ENCODE assay signal across 1 cellular context in the genomic region with DNA sequence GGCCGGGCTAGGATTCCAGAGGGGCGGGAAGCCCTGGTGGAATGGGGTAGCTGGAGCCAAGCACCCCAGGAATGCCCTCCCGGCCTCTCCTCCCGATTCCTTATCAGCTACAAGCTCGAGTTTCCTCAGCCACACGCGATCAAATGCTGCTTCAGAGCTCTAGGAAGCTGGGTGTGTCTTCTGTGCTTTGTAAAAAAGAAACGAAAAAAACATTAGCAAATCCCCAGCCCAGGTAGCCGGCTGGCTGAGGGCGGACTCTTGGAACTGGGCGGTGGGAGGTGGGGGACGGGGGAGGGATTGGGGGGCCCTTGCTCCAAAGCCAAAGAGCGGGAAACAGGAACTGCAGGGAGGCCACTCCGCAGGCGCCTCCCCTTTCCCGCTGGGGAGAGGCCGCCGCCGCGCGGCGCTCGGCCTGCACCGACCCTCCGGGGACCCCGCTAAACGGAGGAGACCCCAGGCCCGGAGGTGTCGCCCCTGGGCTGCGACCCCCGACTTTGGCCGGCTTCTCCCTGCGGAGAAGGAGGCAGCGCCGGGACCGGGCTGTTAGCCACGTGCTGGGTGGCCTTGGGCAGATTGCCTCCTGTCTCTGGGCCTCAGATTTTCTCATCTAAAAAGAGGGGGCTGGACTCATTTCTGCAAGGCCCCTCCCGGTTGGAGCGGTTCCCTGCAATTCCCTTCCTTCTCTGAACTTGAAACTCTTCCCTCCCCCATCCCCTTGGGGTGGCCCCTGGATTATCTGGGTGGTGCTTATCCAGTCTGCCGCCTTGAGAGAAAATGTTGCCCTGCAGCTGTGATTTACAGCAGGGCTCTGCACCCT.
TF ChIP-seq lines count a peak whose summit lies in the region.

No MANE protein-coding gene starts in this region.

TF ChIP-seq in K562, 482 proteins besides CTCF, POLR2A, EP300 and RAD21 (continued from another document and continues in another):
- TF ChIP-seq, protein P1, sequence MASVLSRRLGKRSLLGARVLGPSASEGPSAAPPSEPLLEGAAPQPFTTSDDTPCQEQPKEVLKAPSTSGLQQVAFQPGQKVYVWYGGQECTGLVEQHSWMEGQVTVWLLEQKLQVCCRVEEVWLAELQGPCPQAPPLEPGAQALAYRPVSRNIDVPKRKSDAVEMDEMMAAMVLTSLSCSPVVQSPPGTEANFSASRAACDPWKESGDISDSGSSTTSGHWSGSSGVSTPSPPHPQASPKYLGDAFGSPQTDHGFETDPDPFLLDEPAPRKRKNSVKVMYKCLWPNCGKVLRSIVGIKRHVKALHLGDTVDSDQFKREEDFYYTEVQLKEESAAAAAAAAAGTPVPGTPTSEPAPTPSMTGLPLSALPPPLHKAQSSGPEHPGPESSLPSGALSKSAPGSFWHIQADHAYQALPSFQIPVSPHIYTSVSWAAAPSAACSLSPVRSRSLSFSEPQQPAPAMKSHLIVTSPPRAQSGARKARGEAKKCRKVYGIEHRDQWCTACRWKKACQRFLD (CRISPR knock-in tag; IDR thresholded peaks at IDR 0.05), result no peak
- TF ChIP-seq, protein P2, sequence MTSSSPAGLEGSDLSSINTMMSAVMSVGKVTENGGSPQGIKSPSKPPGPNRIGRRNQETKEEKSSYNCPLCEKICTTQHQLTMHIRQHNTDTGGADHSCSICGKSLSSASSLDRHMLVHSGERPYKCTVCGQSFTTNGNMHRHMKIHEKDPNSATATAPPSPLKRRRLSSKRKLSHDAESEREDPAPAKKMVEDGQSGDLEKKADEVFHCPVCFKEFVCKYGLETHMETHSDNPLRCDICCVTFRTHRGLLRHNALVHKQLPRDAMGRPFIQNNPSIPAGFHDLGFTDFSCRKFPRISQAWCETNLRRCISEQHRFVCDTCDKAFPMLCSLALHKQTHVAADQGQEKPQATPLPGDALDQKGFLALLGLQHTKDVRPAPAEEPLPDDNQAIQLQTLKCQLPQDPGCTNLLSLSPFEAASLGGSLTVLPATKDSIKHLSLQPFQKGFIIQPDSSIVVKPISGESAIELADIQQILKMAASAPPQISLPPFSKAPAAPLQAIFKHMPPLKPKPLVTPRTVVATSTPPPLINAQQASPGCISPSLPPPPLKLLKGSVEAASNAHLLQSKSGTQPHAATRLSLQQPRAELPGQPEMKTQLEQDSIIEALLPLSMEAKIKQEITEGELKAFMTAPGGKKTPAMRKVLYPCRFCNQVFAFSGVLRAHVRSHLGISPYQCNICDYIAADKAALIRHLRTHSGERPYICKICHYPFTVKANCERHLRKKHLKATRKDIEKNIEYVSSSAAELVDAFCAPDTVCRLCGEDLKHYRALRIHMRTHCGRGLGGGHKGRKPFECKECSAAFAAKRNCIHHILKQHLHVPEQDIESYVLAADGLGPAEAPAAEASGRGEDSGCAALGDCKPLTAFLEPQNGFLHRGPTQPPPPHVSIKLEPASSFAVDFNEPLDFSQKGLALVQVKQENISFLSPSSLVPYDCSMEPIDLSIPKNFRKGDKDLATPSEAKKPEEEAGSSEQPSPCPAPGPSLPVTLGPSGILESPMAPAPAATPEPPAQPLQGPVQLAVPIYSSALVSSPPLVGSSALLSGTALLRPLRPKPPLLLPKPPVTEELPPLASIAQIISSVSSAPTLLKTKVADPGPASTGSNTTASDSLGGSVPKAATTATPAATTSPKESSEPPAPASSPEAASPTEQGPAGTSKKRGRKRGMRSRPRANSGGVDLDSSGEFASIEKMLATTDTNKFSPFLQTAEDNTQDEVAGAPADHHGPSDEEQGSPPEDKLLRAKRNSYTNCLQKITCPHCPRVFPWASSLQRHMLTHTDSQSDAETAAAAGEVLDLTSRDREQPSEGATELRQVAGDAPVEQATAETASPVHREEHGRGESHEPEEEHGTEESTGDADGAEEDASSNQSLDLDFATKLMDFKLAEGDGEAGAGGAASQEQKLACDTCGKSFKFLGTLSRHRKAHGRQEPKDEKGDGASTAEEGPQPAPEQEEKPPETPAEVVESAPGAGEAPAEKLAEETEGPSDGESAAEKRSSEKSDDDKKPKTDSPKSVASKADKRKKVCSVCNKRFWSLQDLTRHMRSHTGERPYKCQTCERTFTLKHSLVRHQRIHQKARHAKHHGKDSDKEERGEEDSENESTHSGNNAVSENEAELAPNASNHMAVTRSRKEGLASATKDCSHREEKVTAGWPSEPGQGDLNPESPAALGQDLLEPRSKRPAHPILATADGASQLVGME (CRISPR knock-in tag; IDR thresholded peaks at IDR 0.05), result no peak
- TF ChIP-seq, protein P3, sequence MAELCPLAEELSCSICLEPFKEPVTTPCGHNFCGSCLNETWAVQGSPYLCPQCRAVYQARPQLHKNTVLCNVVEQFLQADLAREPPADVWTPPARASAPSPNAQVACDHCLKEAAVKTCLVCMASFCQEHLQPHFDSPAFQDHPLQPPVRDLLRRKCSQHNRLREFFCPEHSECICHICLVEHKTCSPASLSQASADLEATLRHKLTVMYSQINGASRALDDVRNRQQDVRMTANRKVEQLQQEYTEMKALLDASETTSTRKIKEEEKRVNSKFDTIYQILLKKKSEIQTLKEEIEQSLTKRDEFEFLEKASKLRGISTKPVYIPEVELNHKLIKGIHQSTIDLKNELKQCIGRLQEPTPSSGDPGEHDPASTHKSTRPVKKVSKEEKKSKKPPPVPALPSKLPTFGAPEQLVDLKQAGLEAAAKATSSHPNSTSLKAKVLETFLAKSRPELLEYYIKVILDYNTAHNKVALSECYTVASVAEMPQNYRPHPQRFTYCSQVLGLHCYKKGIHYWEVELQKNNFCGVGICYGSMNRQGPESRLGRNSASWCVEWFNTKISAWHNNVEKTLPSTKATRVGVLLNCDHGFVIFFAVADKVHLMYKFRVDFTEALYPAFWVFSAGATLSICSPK (IDR thresholded peaks at IDR 0.05; ENCODE audit: borderline replicate concordance), result no peak
- TF ChIP-seq ZNF224 (CRISPR knock-in tag; IDR thresholded peaks at IDR 0.05) (no peak), ZNF584 (CRISPR knock-in tag; IDR thresholded peaks at IDR 0.05; ENCODE audit: low read depth) (no peak), THRAP3 (IDR thresholded peaks at IDR 0.05; ENCODE audit: borderline replicate concordance) (no peak), MTF1 (CRISPR knock-in tag; IDR thresholded peaks at IDR 0.05; ENCODE audit: borderline replicate concordance) (no peak), RFX5 (IDR thresholded peaks at IDR 0.05; ENCODE audit: low read depth, low read length) (no peak), KHSRP (IDR thresholded peaks at IDR 0.05) (no peak), RBM25 (IDR thresholded peaks at IDR 0.05; ENCODE audit: low read depth, low read length, severe bottlenecking) (peak; percentile 91), MAFK (IDR thresholded peaks at IDR 0.05; ENCODE audit: low read length) (no peak), KLF13 (tag; IDR thresholded peaks at IDR 0.05; ENCODE audit: borderline replicate concordance, low read depth) (no peak), ZNF316 (IDR thresholded peaks at IDR 0.05) (no peak), RUNX1 (IDR thresholded peaks at IDR 0.05; ENCODE audit: low read depth) (no peak), CBX5 (IDR thresholded peaks at IDR 0.05; ENCODE audit: borderline replicate concordance, low read depth) (no peak), ZC3H8 (IDR thresholded peaks at IDR 0.05) (no peak), ATF7 (IDR thresholded peaks at IDR 0.05) (no peak), ZFP30 (CRISPR knock-in tag; IDR thresholded peaks at IDR 0.05; ENCODE audit: borderline replicate concordance) (no peak), NR2C1 (IDR thresholded peaks at IDR 0.05) (no peak), NR2C1 (tag; IDR thresholded peaks at IDR 0.05) (no peak), ZBTB17 (CRISPR knock-in tag; IDR thresholded peaks at IDR 0.05) (no peak), ZNF696 (CRISPR knock-in tag; conservative IDR thresholded peaks at IDR 0.05) (no peak), NELFE (IDR thresholded peaks at IDR 0.05; ENCODE audit: insufficient read depth, insufficient read length) (no peak), KAT8 (IDR thresholded peaks at IDR 0.05; ENCODE audit: low read depth) (no peak), KLF10 (CRISPR knock-in tag; IDR thresholded peaks at IDR 0.05) (no peak), NEUROD1 (IDR thresholded peaks at IDR 0.05; ENCODE audit: borderline replicate concordance, low read depth, low read length, partially characterized antibody) (no peak), GTF2A2 (tag; IDR thresholded peaks at IDR 0.05) (no peak), ZZZ3 (IDR thresholded peaks at IDR 0.05) (no peak), BCL6 (CRISPR knock-in tag; IDR thresholded peaks at IDR 0.05) (no peak), TARDBP (IDR thresholded peaks at IDR 0.05) (no peak), SRSF7 (optimal IDR thresholded peaks at IDR 0.05; ENCODE audit: low read depth, low read length) (no peak), RNF2 (IDR thresholded peaks at IDR 0.05) (no peak), KAT2B (IDR thresholded peaks at IDR 0.05; ENCODE audit: low read depth, low read length) (no peak), MTA1 (IDR thresholded peaks at IDR 0.05; ENCODE audit: borderline replicate concordance) (no peak), ZNF184 (CRISPR knock-in tag; IDR thresholded peaks at IDR 0.05) (no peak), HSF4 (CRISPR knock-in tag; IDR thresholded peaks at IDR 0.05; ENCODE audit: borderline replicate concordance) (no peak), KLF6 (CRISPR knock-in tag; IDR thresholded peaks at IDR 0.05; ENCODE audit: borderline replicate concordance) (no peak), RFX1 (IDR thresholded peaks at IDR 0.05) (no peak), MXI1 (IDR thresholded peaks at IDR 0.05; ENCODE audit: low read depth, low read length) (no peak)
- TF ChIP-seq, protein P4, sequence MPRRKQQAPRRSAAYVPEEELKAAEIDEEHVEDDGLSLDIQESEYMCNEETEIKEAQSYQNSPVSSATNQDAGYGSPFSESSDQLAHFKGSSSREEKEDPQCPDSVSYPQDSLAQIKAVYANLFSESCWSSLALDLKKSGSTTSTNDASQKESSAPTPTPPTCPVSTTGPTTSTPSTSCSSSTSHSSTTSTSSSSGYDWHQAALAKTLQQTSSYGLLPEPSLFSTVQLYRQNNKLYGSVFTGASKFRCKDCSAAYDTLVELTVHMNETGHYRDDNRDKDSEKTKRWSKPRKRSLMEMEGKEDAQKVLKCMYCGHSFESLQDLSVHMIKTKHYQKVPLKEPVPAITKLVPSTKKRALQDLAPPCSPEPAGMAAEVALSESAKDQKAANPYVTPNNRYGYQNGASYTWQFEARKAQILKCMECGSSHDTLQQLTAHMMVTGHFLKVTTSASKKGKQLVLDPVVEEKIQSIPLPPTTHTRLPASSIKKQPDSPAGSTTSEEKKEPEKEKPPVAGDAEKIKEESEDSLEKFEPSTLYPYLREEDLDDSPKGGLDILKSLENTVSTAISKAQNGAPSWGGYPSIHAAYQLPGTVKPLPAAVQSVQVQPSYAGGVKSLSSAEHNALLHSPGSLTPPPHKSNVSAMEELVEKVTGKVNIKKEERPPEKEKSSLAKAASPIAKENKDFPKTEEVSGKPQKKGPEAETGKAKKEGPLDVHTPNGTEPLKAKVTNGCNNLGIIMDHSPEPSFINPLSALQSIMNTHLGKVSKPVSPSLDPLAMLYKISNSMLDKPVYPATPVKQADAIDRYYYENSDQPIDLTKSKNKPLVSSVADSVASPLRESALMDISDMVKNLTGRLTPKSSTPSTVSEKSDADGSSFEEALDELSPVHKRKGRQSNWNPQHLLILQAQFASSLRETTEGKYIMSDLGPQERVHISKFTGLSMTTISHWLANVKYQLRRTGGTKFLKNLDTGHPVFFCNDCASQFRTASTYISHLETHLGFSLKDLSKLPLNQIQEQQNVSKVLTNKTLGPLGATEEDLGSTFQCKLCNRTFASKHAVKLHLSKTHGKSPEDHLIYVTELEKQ (CRISPR knock-in tag; IDR thresholded peaks at IDR 0.05), result no peak
- TF ChIP-seq, protein P5, sequence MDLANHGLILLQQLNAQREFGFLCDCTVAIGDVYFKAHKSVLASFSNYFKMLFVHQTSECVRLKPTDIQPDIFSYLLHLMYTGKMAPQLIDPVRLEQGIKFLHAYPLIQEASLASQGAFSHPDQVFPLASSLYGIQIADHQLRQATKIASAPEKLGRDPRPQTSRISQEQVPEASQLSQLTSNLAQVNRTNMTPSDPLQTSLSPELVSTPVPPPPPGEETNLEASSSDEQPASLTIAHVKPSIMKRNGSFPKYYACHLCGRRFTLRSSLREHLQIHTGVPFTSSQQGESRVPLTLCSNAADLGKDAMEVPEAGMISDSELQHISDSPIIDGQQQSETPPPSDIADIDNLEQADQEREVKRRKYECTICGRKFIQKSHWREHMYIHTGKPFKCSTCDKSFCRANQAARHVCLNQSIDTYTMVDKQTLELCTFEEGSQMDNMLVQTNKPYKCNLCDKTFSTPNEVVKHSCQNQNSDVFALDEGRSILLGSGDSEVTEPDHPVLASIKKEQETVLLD (IDR thresholded peaks at IDR 0.05), result no peak
- TF ChIP-seq, protein P6, sequence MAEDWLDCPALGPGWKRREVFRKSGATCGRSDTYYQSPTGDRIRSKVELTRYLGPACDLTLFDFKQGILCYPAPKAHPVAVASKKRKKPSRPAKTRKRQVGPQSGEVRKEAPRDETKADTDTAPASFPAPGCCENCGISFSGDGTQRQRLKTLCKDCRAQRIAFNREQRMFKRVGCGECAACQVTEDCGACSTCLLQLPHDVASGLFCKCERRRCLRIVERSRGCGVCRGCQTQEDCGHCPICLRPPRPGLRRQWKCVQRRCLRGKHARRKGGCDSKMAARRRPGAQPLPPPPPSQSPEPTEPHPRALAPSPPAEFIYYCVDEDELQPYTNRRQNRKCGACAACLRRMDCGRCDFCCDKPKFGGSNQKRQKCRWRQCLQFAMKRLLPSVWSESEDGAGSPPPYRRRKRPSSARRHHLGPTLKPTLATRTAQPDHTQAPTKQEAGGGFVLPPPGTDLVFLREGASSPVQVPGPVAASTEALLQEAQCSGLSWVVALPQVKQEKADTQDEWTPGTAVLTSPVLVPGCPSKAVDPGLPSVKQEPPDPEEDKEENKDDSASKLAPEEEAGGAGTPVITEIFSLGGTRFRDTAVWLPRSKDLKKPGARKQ (CRISPR knock-in tag; IDR thresholded peaks at IDR 0.05), result no peak
- TF ChIP-seq, protein P7, sequence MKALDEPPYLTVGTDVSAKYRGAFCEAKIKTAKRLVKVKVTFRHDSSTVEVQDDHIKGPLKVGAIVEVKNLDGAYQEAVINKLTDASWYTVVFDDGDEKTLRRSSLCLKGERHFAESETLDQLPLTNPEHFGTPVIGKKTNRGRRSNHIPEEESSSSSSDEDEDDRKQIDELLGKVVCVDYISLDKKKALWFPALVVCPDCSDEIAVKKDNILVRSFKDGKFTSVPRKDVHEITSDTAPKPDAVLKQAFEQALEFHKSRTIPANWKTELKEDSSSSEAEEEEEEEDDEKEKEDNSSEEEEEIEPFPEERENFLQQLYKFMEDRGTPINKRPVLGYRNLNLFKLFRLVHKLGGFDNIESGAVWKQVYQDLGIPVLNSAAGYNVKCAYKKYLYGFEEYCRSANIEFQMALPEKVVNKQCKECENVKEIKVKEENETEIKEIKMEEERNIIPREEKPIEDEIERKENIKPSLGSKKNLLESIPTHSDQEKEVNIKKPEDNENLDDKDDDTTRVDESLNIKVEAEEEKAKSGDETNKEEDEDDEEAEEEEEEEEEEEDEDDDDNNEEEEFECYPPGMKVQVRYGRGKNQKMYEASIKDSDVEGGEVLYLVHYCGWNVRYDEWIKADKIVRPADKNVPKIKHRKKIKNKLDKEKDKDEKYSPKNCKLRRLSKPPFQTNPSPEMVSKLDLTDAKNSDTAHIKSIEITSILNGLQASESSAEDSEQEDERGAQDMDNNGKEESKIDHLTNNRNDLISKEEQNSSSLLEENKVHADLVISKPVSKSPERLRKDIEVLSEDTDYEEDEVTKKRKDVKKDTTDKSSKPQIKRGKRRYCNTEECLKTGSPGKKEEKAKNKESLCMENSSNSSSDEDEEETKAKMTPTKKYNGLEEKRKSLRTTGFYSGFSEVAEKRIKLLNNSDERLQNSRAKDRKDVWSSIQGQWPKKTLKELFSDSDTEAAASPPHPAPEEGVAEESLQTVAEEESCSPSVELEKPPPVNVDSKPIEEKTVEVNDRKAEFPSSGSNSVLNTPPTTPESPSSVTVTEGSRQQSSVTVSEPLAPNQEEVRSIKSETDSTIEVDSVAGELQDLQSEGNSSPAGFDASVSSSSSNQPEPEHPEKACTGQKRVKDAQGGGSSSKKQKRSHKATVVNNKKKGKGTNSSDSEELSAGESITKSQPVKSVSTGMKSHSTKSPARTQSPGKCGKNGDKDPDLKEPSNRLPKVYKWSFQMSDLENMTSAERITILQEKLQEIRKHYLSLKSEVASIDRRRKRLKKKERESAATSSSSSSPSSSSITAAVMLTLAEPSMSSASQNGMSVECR (CRISPR knock-in tag; IDR thresholded peaks at IDR 0.05), result no peak
